In genomic region chr7:16905300-16906044, GRCh38 we compare ENCODE assay signal across 16 cellular contexts. TPM values are rescaled to one million over a fixed set of nuclear protein-coding genes. Genes with fewer than 3 reads are reported as not detected.
DNase-seq lines count a peak whose midpoint lies in the region; ATAC-seq, FAIRE-seq and TF ChIP-seq lines count a peak whose summit lies in the region.
"Had no signal": no experiment of that assay in that cellular context is flagged by ENCODE, and none has a peak within 500 bp of the region (broad histone marks: within the 10 kb centered on the region; RNA-seq: fewer than 3 reads in every experiment).

No MANE protein-coding gene starts in this region.

- H3K4me3 ChIP-seq in IMR-90 (ENCODE audit: insufficient read depth, low read depth, low read length) (no peak overlapping the region), astrocyte (ENCODE audit: insufficient read depth, low read depth, low read length) (no peak overlapping the region), thyroid gland (replicated peaks in 1 of 3) (no peak overlapping the region), transverse colon (no peak overlapping the region)
- H3K4me3 ChIP-seq: vagina had no signal

- H3K36me3 ChIP-seq in IMR-90 (ENCODE audit: control insufficient read depth, insufficient read depth, low read length) (no peaks in the 10 kb centered on the region), astrocyte (ENCODE audit: insufficient read depth, low read length) (no peaks in the 10 kb centered on the region), thyroid gland (no peaks in the 10 kb centered on the region), transverse colon (no peaks in the 10 kb centered on the region)
- H3K36me3 ChIP-seq: vagina had no signal

- H3K4me2 ChIP-seq in IMR-90 (ENCODE audit: low read depth, low read length) (peak overlapping the region; percentile 32; the same call in 1 of the 2 replicates), astrocyte (ENCODE audit: low read length) (peak overlapping the region; percentile 49)
- H3K4me2 ChIP-seq: KMS-11 had no signal

- H3K4me3 Mint-ChIP-seq in astrocyte (ENCODE audit: unreplicated experiment), result no peak overlapping the region
- no peak overlapping the region for H3K4me3 Mint-ChIP-seq in T-helper 17 cell
- no peak overlapping the region for H3K4me3 Mint-ChIP-seq in activated T-cell treated with anti-CD3 and anti-CD28 coated beads, Interleukin-2, amount 50 U/mL, for 72 hours
- H3K4me3 Mint-ChIP-seq: activated B cell treated with CpG ODN at 0.5 μM for 24 hours; central memory CD8-positive, alpha-beta T cell had no signal

- no peak for TF ChIP-seq EP300 in transverse colon (IDR thresholded peaks at IDR 0.05; ENCODE audit: low read depth)

- H4K91ac ChIP-seq in IMR-90 (ENCODE audit: insufficient read depth, low read depth, low read length), result no peak overlapping the region

- no peak overlapping the region for H2BK120ac ChIP-seq in IMR-90 (ENCODE audit: low read depth, low read length)

- no peak overlapping the region for H3K23ac ChIP-seq in IMR-90 (ENCODE audit: low read depth, low read length)

- intact Hi-C loops in IMR-90 (cut with micrococcal nuclease), result loop anchor here (1.0 kb wide), 1 partner anchor 13 kb away; no protein-coding TSS in a partner anchor
- intact Hi-C loops in thyroid gland (cut with DNase I), result no loop called here
- intact Hi-C loops in transverse colon (cut with DNase I; ENCODE audit: low total_unique reads), result no loop called here

- H3K27me3 ChIP-seq in IMR-90 (ENCODE audit: control insufficient read depth, insufficient read depth, low read length), result no peaks in the 10 kb centered on the region
- H3K27me3 ChIP-seq in astrocyte (ENCODE audit: insufficient read depth, low read length), result no peaks in the 10 kb centered on the region
- H3K27me3 ChIP-seq in thyroid gland, result no peaks in the 10 kb centered on the region
- H3K27me3 ChIP-seq in transverse colon, result no peaks in the 10 kb centered on the region
- H3K27me3 ChIP-seq: vagina had no signal

- WGBS in IMR-90 (ENCODE audit: extremely low coverage in 2 of 2, insufficient read length in 1 of 2), 2 experiments, result no CpG with 5 or more reads among the region's 5 CpGs
- 49 to 59% methylated on average over 5 of the region's 5 CpGs for WGBS in thyroid gland, 2 donors
- WGBS in transverse colon (ENCODE audit: low coverage in 1 of 2), 2 donors, result 25 to 38% methylated on average over 5 of the region's 5 CpGs

- ATAC-seq in IMR-90 (ENCODE audit: low read depth) (peak; percentile 91), T-helper 17 cell (no peak)
- no peak for ATAC-seq in activated T-cell treated with anti-CD3 and anti-CD28 coated beads, Interleukin-2, amount 50 U/mL, for 72 hours (replicated peaks in 1 of 2)
- ATAC-seq: sciatic nerve had no signal

- H3K4me1 ChIP-seq in IMR-90 (ENCODE audit: control insufficient read depth, insufficient read depth, low read length) (0 out of 2 replicates have a peak, but pooled peaks cover 1% of the 10 kb centered on the region), astrocyte (ENCODE audit: insufficient read depth, low read length) (peaks cover 7% of the 10 kb centered on the region), thyroid gland (peaks cover 10 to 13% of the 10 kb centered on the region in 2 donors), transverse colon (peaks cover 4 to 13% (median 10%) of the 10 kb centered on the region in 4 donors)
- H3K4me1 ChIP-seq: vagina had no signal

- H3K4ac ChIP-seq in IMR-90 (ENCODE audit: low read depth, low read length), result no peak overlapping the region

- CTCF ChIA-PET in IMR-90 (lab: Yijun Ruan, JAX), result interaction anchor here (2.1 kb wide), 1 partner anchor 12 kb away, joined by 6 read pairs; no protein-coding TSS in a partner anchor

- peak overlapping the region; percentile 57; the same call in 1 of the 2 replicates for H2BK20ac ChIP-seq in IMR-90 (ENCODE audit: low read depth, low read length)

- H3K14ac ChIP-seq in IMR-90 (replicated peaks; ENCODE audit: low read depth, low read length), result no peak overlapping the region

- DNase-seq in IMR-90 (peak; percentile 77), astrocyte (ENCODE audit: low read depth) (peak; percentile 53), iPS DF 19.7 (ENCODE audit: low read depth, low spot score) (peak; percentile 45), thyroid gland (no peak), transverse colon (no peak), T-helper 17 cell (no peak)
- no peak for DNase-seq in activated T-cell treated with anti-CD3 and anti-CD28 coated beads, Interleukin-2, amount 50 U/mL, for 72 hours
- DNase-seq: activated B cell treated with CpG ODN at 0.5 μM for 24 hours; activated T-cell treated with anti-CD3 and anti-CD28 coated beads, Interleukin-2, amount 50 U/mL, for 1 hour; NCI-H2107 had no signal

- H3K18ac ChIP-seq in IMR-90 (ENCODE audit: low read depth, low read length), result no peak overlapping the region

- TF ChIP-seq POLR2A in IMR-90 (IDR thresholded peaks at IDR 0.05; ENCODE audit: low read depth, low read length) (no peak), thyroid gland (IDR thresholded peaks at IDR 0.05) (no peak), transverse colon (IDR thresholded peaks at IDR 0.05) (no peak)

- H3K9me3 Mint-ChIP-seq in astrocyte (ENCODE audit: unreplicated experiment), result peaks cover 2% of the 10 kb centered on the region
- H3K9me3 Mint-ChIP-seq in activated T-cell treated with anti-CD3 and anti-CD28 coated beads, Interleukin-2, amount 50 U/mL, for 72 hours, result no peaks in the 10 kb centered on the region
- H3K9me3 Mint-ChIP-seq: central memory CD8-positive, alpha-beta T cell had no signal

- H2AK9ac ChIP-seq in IMR-90 (replicated peaks; ENCODE audit: low read depth, low read length, poor library complexity), result no peak overlapping the region

- H2BK5ac ChIP-seq in IMR-90 (ENCODE audit: low read depth, low read length, poor library complexity, severe bottlenecking), result peak overlapping the region; percentile 53

- peak overlapping the region; percentile 91 for H3K27ac Mint-ChIP-seq in astrocyte (ENCODE audit: unreplicated experiment)
- no peak overlapping the region for H3K27ac Mint-ChIP-seq in T-helper 17 cell
- no peak overlapping the region for H3K27ac Mint-ChIP-seq in activated T-cell treated with anti-CD3 and anti-CD28 coated beads, Interleukin-2, amount 50 U/mL, for 72 hours
- H3K27ac Mint-ChIP-seq: activated B cell treated with CpG ODN at 0.5 μM for 24 hours had no signal

- H4K20me1 ChIP-seq in IMR-90 (ENCODE audit: insufficient read depth, low read length) (no peaks in the 10 kb centered on the region), astrocyte (ENCODE audit: insufficient read depth, low read length) (no peaks in the 10 kb centered on the region)

- no peaks in the 10 kb centered on the region for H3K36me3 Mint-ChIP-seq in astrocyte (ENCODE audit: low read depth, unreplicated experiment)
- no peaks in the 10 kb centered on the region for H3K36me3 Mint-ChIP-seq in T-helper 17 cell (ENCODE audit: low read depth)
- no peaks in the 10 kb centered on the region for H3K36me3 Mint-ChIP-seq in activated T-cell treated with anti-CD3 and anti-CD28 coated beads, Interleukin-2, amount 50 U/mL, for 72 hours (ENCODE audit: insufficient read depth in 2 of 2)

- H2BK15ac ChIP-seq in IMR-90 (ENCODE audit: low read depth, low read length), result no peak overlapping the region

- TF ChIP-seq CTCF in IMR-90 (conservative IDR thresholded peaks at IDR 0.05; ENCODE audit: low read depth, low read length), result no peak
- no peak for TF ChIP-seq CTCF in astrocyte (IDR thresholded peaks at IDR 0.05; ENCODE audit: insufficient read depth, low read depth, low read length)
- TF ChIP-seq CTCF in thyroid gland (IDR thresholded peaks at IDR 0.05), result no peak
- no peak for TF ChIP-seq CTCF in transverse colon (IDR thresholded peaks at IDR 0.05)

- H3K4me1 Mint-ChIP-seq in astrocyte (ENCODE audit: low read depth, unreplicated experiment), result peaks cover 18% of the 10 kb centered on the region
- no peaks in the 10 kb centered on the region for H3K4me1 Mint-ChIP-seq in T-helper 17 cell
- no peaks in the 10 kb centered on the region for H3K4me1 Mint-ChIP-seq in activated T-cell treated with anti-CD3 and anti-CD28 coated beads, Interleukin-2, amount 50 U/mL, for 72 hours (ENCODE audit: low read depth)
- H3K4me1 Mint-ChIP-seq: activated B cell treated with CpG ODN at 0.5 μM for 24 hours; central memory CD8-positive, alpha-beta T cell had no signal

- no peak overlapping the region for H4K8ac ChIP-seq in IMR-90 (ENCODE audit: low read depth in 2 of 2, low read length in 2 of 2)

- H4K5ac ChIP-seq in IMR-90 (ENCODE audit: low read depth, low read length), result no peak overlapping the region

- no peaks in the 10 kb centered on the region for H3K79me2 ChIP-seq in astrocyte (ENCODE audit: insufficient read depth, low read length)

- dilution Hi-C loops in IMR-90 (cut with HindIII; ENCODE audit: low sequenced_read_pairs, unreplicated experiment), result no loop called here

- no peaks in the 10 kb centered on the region for H3K27me3 Mint-ChIP-seq in astrocyte (ENCODE audit: low read depth, unreplicated experiment)
- H3K27me3 Mint-ChIP-seq in T-helper 17 cell, result peaks cover 6% of the 10 kb centered on the region
- no peaks in the 10 kb centered on the region for H3K27me3 Mint-ChIP-seq in activated T-cell treated with anti-CD3 and anti-CD28 coated beads, Interleukin-2, amount 50 U/mL, for 72 hours (ENCODE audit: low read depth)
- H3K27me3 Mint-ChIP-seq: activated B cell treated with CpG ODN at 0.5 μM for 24 hours had no signal

- H2AFZ ChIP-seq in IMR-90 (replicated peaks; ENCODE audit: low read length, poor library complexity) (no peak overlapping the region), astrocyte (ENCODE audit: low read depth, low read length) (no peak overlapping the region)

- no peak overlapping the region for H3K56ac ChIP-seq in IMR-90 (ENCODE audit: extremely low read depth, insufficient read depth, low read length)

- BruUV-seq in IMR-90 (replicated peaks; lab: Mats Ljungman, UMichigan), result no TSS peak

- no peak overlapping the region for H3K27ac ChIP-seq in IMR-90 (ENCODE audit: insufficient read depth, low read length)
- no peak overlapping the region for H3K27ac ChIP-seq in astrocyte (ENCODE audit: low read depth, low read length)
- peak overlapping the region in 2 of 3 donors; percentile 38 to 57 for H3K27ac ChIP-seq in thyroid gland
- H3K27ac ChIP-seq in transverse colon, result peak overlapping the region in 2 of 4 donors; percentile 41 to 49
- H3K27ac ChIP-seq: KMS-11, vagina had no signal

- H3K9me3 ChIP-seq in IMR-90 (ENCODE audit: control insufficient read depth, insufficient read depth, low read length) (no peaks in the 10 kb centered on the region), astrocyte (ENCODE audit: insufficient read depth, low read depth, low read length) (no peaks in the 10 kb centered on the region), thyroid gland (no peaks in the 10 kb centered on the region), transverse colon (no peaks in the 10 kb centered on the region), T-helper 17 cell (ENCODE audit: control insufficient read depth, low read length, poor library complexity, severe bottlenecking) (no peaks in the 10 kb centered on the region)
- H3K9me3 ChIP-seq: vagina had no signal

- in situ Hi-C loops in IMR-90 (cut with MboI; ENCODE audit: low sequenced_read_pairs), result loop anchor here (25.0 kb wide), 3 partner anchors 293 to 1432 kb away; no protein-coding TSS in a partner anchor
- in situ Hi-C loops in transverse colon (cut with MboI; ENCODE audit: low pct_ligation_motif_present in 1 of 4, low pct_unique_long_range_greater_than_20kb in 1 of 4, low sequenced_read_pairs in 3 of 4), result loop anchor here in 1 of 4 donors (25.0 kb wide), 1 partner anchor 218 kb away; no protein-coding TSS in a partner anchor

- no peak for FAIRE-seq in astrocyte (lab: Jason Lieb, UNC)
- FAIRE-seq: GM18507 had no signal

- no peaks in the 10 kb centered on the region for H3K9me1 ChIP-seq in IMR-90 (ENCODE audit: insufficient read depth, low read length)

- TF ChIP-seq RAD21 in IMR-90 (IDR thresholded peaks at IDR 0.05; ENCODE audit: low read length), result no peak

- H3K9ac ChIP-seq in IMR-90 (ENCODE audit: low read depth, low read length) (no peak overlapping the region), astrocyte (ENCODE audit: low read length) (no peak overlapping the region)
- H3K9ac ChIP-seq: KMS-11 had no signal

- H2AK5ac ChIP-seq in IMR-90 (ENCODE audit: low read depth, low read length), result no peak overlapping the region

- POLR2A ChIA-PET in IMR-90 (lab: Charles Lee; ENCODE audit: unreplicated experiment), result no interaction called here

- no peaks in the 10 kb centered on the region for H3K79me1 ChIP-seq in IMR-90 (ENCODE audit: low read depth in 1 of 2, low read length in 2 of 2)

RNA-seq across cellular contexts. Expression of gene AGR3, which starts 23.7 kb away (rescaled TPM):
- total RNA-seq in IMR-90 (2012; rRNA removed), result not detected in 2 replicates
- polyA plus RNA-seq in IMR-90 (2012; rRNA removed), result not detected in 2 replicates
- not detected in 2 replicates for polyA plus RNA-seq in IMR-90 (2012; cell fraction: cytosol; rRNA removed)
- not detected in 2 replicates for polyA plus RNA-seq in IMR-90 (2012; cell fraction: nucleus; rRNA removed; ENCODE audit: low replicate concordance)
- total RNA-seq in astrocyte, result not detected in 2 replicates
- total RNA-seq in thyroid gland, result 1 to 10 TPM in 2 of 4 donors, not detected in 2; 1.9 to 7.5 TPM
- 100 to 1,000 TPM in 3 of 4 donors, 10 to 100 TPM in 1; 65.1 to 216 (median 126) TPM for total RNA-seq in transverse colon
- total RNA-seq in T-helper 17 cell, result not detected
- not detected for total RNA-seq in activated T-cell treated with anti-CD3 and anti-CD28 coated beads, Interleukin-2, amount 50 U/mL, for 72 hours
- total RNA-seq: activated B cell treated with CpG ODN at 0.5 μM for 24 hours, mesenteric fat pad, sciatic nerve, vagina had no signal

Comparison
In these comparisons a context has a peak if more than half of its experiments do, and no peak if none do; other contexts are left out.
1. DNase-seq: peak in IMR-90 (single experiment), astrocyte (single experiment) and iPS DF 19.7 (single experiment); none in thyroid gland (0 of 2), transverse colon (single experiment), T-helper 17 cell (0 of 3) and activated T-cell treated with anti-CD3 and anti-CD28 coated beads, Interleukin-2, amount 50 U/mL, for 72 hours (0 of 2).
2. H3K27ac ChIP-seq: peak in thyroid gland (2 of 3); none in IMR-90 (single experiment) and astrocyte (single experiment).
3. RNA of gene AGR3, which starts 23.7 kb away (total RNA-seq): 65.1 to 216 TPM in transverse colon; 1.9 to 7.5 TPM in thyroid gland, not detected in IMR-90, not detected in astrocyte, not detected in T-helper 17 cell and not detected in activated T-cell treated with anti-CD3 and anti-CD28 coated beads, Interleukin-2, amount 50 U/mL, for 72 hours; every median in the first group is over 4 times any median in the second.